ENCODE assay signal across 8 cellular contexts in the genomic region with DNA sequence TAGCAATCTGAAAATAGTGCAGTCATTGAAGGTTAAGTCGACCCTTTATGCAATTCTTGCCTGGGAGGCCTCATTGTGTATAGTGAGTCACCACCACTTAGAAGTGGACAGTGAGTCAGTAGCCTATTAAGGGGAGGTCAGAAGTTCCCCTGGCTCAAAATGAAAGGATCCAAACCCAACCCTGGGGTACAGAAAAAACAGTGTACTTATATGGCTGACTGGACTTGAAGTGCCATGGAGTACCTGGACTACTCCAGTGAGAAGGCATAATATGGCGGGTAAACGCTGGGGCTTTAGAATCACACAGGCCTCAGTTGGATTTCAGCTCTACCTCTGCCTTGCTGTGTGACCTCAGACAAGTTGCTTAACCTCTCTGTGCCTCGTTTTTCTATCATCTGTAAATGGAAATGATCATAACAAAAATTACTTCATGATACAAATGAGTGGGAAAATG. TPM values are rescaled to one million over a fixed set of nuclear protein-coding genes. Genes with fewer than 3 reads are reported as not detected.
A peak's percentile ranks its signal among the peaks of the same experiment; 100 is the strongest.
DNase-seq lines count a peak whose midpoint lies in the region; TF ChIP-seq lines count a peak whose summit lies in the region.

No MANE protein-coding gene starts in this region.

- no peak overlapping the region for H2BK15ac ChIP-seq in neuronal stem cell (ENCODE audit: low read length)

- no peak overlapping the region for H2AFZ ChIP-seq in neuronal stem cell (ENCODE audit: low read length)

- no peak overlapping the region for H2BK120ac ChIP-seq in neuronal stem cell (ENCODE audit: low read depth, low read length)

- H3K27ac ChIP-seq in BLaER1 (no peak overlapping the region), neuronal stem cell (replicated peaks; ENCODE audit: low read length) (no peak overlapping the region)

- H3K27me3 Mint-ChIP-seq in chondrocyte (ENCODE audit: low read depth): peaks cover 2% of the 10 kb centered on the region

- H3K18ac ChIP-seq in neuronal stem cell (ENCODE audit: low read length): no peak overlapping the region

- H3K36me3 ChIP-seq in BLaER1: no peaks in the 10 kb centered on the region
- H3K36me3 ChIP-seq in neuronal stem cell (replicated peaks in 1 of 2; ENCODE audit: control insufficient read depth in 2 of 2, insufficient read depth in 2 of 2, low read length in 2 of 2): peaks cover under 1 to 2% of the 10 kb centered on the region in 2 donors

- H3K4me3 ChIP-seq in BLaER1 (no peak overlapping the region), neuronal stem cell (ENCODE audit: low read length in 2 of 2) (no peak overlapping the region)

- no peak overlapping the region for H2AK5ac ChIP-seq in neuronal stem cell (ENCODE audit: low read depth, low read length)

- H3K27me3 ChIP-seq in BLaER1: no peaks in the 10 kb centered on the region
- no peaks in the 10 kb centered on the region for H3K27me3 ChIP-seq in neuronal stem cell (ENCODE audit: control insufficient read depth in 3 of 3, insufficient read depth in 3 of 3, low read depth in 1 of 3, low read length in 3 of 3)

- peak overlapping the region; percentile 74 for H3K27ac Mint-ChIP-seq in chondrocyte (ENCODE audit: unreplicated experiment)

- H3K4ac ChIP-seq in neuronal stem cell (ENCODE audit: low read length): no peak overlapping the region

- H3K36me3 Mint-ChIP-seq in chondrocyte (ENCODE audit: low read depth): no peaks in the 10 kb centered on the region

- no peaks in the 10 kb centered on the region for H3K9me3 Mint-ChIP-seq in chondrocyte (ENCODE audit: low read depth)

- TF ChIP-seq CTCF in chondrocyte (IDR thresholded peaks at IDR 0.05): no peak

- no peak overlapping the region for H2BK5ac ChIP-seq in neuronal stem cell (ENCODE audit: low read length)

- H3K9ac ChIP-seq in BLaER1 (no peak overlapping the region), neuronal stem cell (ENCODE audit: low read depth, low read length, poor library complexity) (no peak overlapping the region)

- no peak overlapping the region for H4K91ac ChIP-seq in neuronal stem cell (ENCODE audit: low read depth, low read length, poor library complexity)

- WGBS in neuronal stem cell (ENCODE audit: extremely low coverage in 2 of 2, insufficient read length in 2 of 2, insufficient replicate concordance in 1 of 2), 2 donors: no CpG with 5 or more reads among the region's 4 CpGs

- H3K9me3 ChIP-seq in BLaER1: no peaks in the 10 kb centered on the region
- peaks cover 0 to 6% of the 10 kb centered on the region in 2 donors for H3K9me3 ChIP-seq in neuronal stem cell (replicated peaks in 1 of 2; ENCODE audit: control insufficient read depth in 2 of 2, insufficient read depth in 1 of 2, low read depth in 1 of 2, low read length in 2 of 2)

- peak; percentile 57 for DNase-seq in LoVo (ENCODE audit: low spot score)
- DNase-seq in chondrocyte (ENCODE audit: low spot score): no peak
- DNase-seq in neuronal stem cell (ENCODE audit: low spot score): peak; percentile 17
- DNase-seq in NCI-H187 treated with DMSO at 0.1 percent for 48 hours (lab: John Stamatoyannopoulos, UW): no peak
- no peak for DNase-seq in NCI-H524 (lab: John Stamatoyannopoulos, UW)
- no peak for DNase-seq in effector CD8-positive, alpha-beta T cell (lab: John Stamatoyannopoulos, UW)
- no peak for DNase-seq in activated CD4-positive, CD25-positive, alpha-beta regulatory T cell (lab: John Stamatoyannopoulos, UW)

- no peaks in the 10 kb centered on the region for H4K20me1 ChIP-seq in BLaER1

- H3K4me1 ChIP-seq in BLaER1 (peaks cover 84% of the 10 kb centered on the region), neuronal stem cell (ENCODE audit: control insufficient read depth in 2 of 2, insufficient read depth in 1 of 2, low read depth in 1 of 2, low read length in 2 of 2) (peaks cover 10 to 22% of the 10 kb centered on the region in 2 donors)

- peaks cover 8% of the 10 kb centered on the region for H3K79me1 ChIP-seq in neuronal stem cell (ENCODE audit: low read depth, low read length)

- H3K23ac ChIP-seq in neuronal stem cell (ENCODE audit: low read depth, low read length, poor library complexity): no peak overlapping the region

- H3K4me2 ChIP-seq in BLaER1 (peak overlapping the region; percentile 81; the same call in 1 of the 2 replicates), neuronal stem cell (ENCODE audit: insufficient read depth, low read length, poor library complexity, severe bottlenecking) (no peak overlapping the region)

- H3K4me3 Mint-ChIP-seq in chondrocyte (ENCODE audit: unreplicated experiment): no peak overlapping the region

- no peak overlapping the region for H4K8ac ChIP-seq in neuronal stem cell (ENCODE audit: low read depth, low read length)

- no peak overlapping the region for H2BK12ac ChIP-seq in neuronal stem cell (ENCODE audit: low read length)

- no peak overlapping the region for H3K14ac ChIP-seq in neuronal stem cell (ENCODE audit: low read length)

- H3K4me1 Mint-ChIP-seq in chondrocyte (ENCODE audit: low read depth): no peaks in the 10 kb centered on the region

RNA-seq across cellular contexts. Expression of a gene that starts 2.2 kb away (rescaled TPM):
- total RNA-seq in chondrocyte: 21.8 to 31.0 TPM (median 21.9 TPM) in 3 replicates
- polyA plus RNA-seq in neuronal stem cell (2013, experiment 1 of 2): 45.2 TPM
- polyA plus RNA-seq in neuronal stem cell (2013, experiment 2 of 2): 43.6 TPM

Comparison
In these comparisons a context has a peak if more than half of its experiments do, and no peak if none do; other contexts are left out.
1. DNase-seq: peak in LoVo (single experiment) and neuronal stem cell (single experiment); none in chondrocyte (single experiment), NCI-H187 treated with DMSO at 0.1 percent for 48 hours (single experiment), NCI-H524 (0 of 2), effector CD8-positive, alpha-beta T cell (single experiment) and activated CD4-positive, CD25-positive, alpha-beta regulatory T cell (0 of 4).